Comparison of ENCODE assay signal across 16 cellular contexts in genomic region chr1:22076346-22076745, GRCh38. TPM values are rescaled to one million over a fixed set of nuclear protein-coding genes. Genes with fewer than 3 reads are reported as not detected.
DNase-seq lines count a peak whose midpoint lies in the region; ATAC-seq, FAIRE-seq and TF ChIP-seq lines count a peak whose summit lies in the region.
"Had no signal": no experiment of that assay in that cellular context is flagged by ENCODE, and none has a peak within 500 bp of the region (broad histone marks: within the 10 kb centered on the region; RNA-seq: fewer than 3 reads in every experiment).

No MANE protein-coding gene starts in this region.

- H3K27me3 ChIP-seq in bronchial epithelial cell (ENCODE audit: control insufficient read depth, insufficient read depth, low read length), result no peaks in the 10 kb centered on the region
- H3K27me3 ChIP-seq in body of pancreas, result no peaks in the 10 kb centered on the region

- no peak for TF ChIP-seq CTCF in bronchial epithelial cell (IDR thresholded peaks at IDR 0.05; ENCODE audit: insufficient read depth, low read length, severe bottlenecking)
- TF ChIP-seq CTCF in nephron (IDR thresholded peaks at IDR 0.05; ENCODE audit: unreplicated experiment in 3 of 3), result no peak
- TF ChIP-seq CTCF in body of pancreas (IDR thresholded peaks at IDR 0.05), result no peak

- H3K36me3 Mint-ChIP-seq in T-helper 2 cell treated with Interferon-gamma antibody and Interleukin-4, amounts not matched to agents 5 μg/mL and 100 μg/mL, for 36 hours (ENCODE audit: low read depth), result peaks cover 58% of the 10 kb centered on the region
- peaks cover 10% of the 10 kb centered on the region for H3K36me3 Mint-ChIP-seq in IgD-negative memory B cell
- H3K36me3 Mint-ChIP-seq in nephron (ENCODE audit: low read depth), result peaks cover 48% of the 10 kb centered on the region

- H3K27ac ChIP-seq in body of pancreas, result peak overlapping the region in 1 of 4 donors; percentile 15
- H3K27ac ChIP-seq: 22Rv1 had no signal

- peaks cover 6% of the 10 kb centered on the region for H3K36me3 ChIP-seq in bronchial epithelial cell (ENCODE audit: control insufficient read depth, insufficient read depth, low read length)
- no peaks in the 10 kb centered on the region for H3K36me3 ChIP-seq in body of pancreas (replicated peaks in 1 of 2; ENCODE audit: insufficient read depth in 1 of 2, low read depth in 2 of 2)

- H3K4me3 ChIP-seq in bronchial epithelial cell (ENCODE audit: low read depth, low read length) (no peak overlapping the region), body of pancreas (no peak overlapping the region)

- H3K9me3 ChIP-seq in body of pancreas, result no peaks in the 10 kb centered on the region

- peak overlapping the region; percentile 48 for H3K27ac Mint-ChIP-seq in T-helper 2 cell treated with Interferon-gamma antibody and Interleukin-4, amounts not matched to agents 5 μg/mL and 100 μg/mL, for 36 hours
- H3K27ac Mint-ChIP-seq in IgD-negative memory B cell (peak overlapping the region; percentile 40 to 93 (median 70)), nephron (peak overlapping the region in 2 of 3 experiments; percentile 1 to 32)

- no peaks in the 10 kb centered on the region for H3K27me3 Mint-ChIP-seq in T-helper 2 cell treated with Interferon-gamma antibody and Interleukin-4, amounts not matched to agents 5 μg/mL and 100 μg/mL, for 36 hours (ENCODE audit: low read depth)
- H3K27me3 Mint-ChIP-seq in IgD-negative memory B cell, result no peaks in the 10 kb centered on the region
- H3K27me3 Mint-ChIP-seq in nephron (ENCODE audit: low read depth), result no peaks in the 10 kb centered on the region
- H3K27me3 Mint-ChIP-seq: progenitor cell of endocrine pancreas had no signal

- TF ChIP-seq POLR2A in body of pancreas (IDR thresholded peaks at IDR 0.05), result no peak

- ATAC-seq in GM19023 (IDR thresholded peaks at IDR 0.05; ENCODE audit: unreplicated experiment) (no peak), body of pancreas (no peak), HG02588 (IDR thresholded peaks at IDR 0.05; ENCODE audit: unreplicated experiment) (no peak)

- peaks cover 49% of the 10 kb centered on the region for H3K4me1 Mint-ChIP-seq in T-helper 2 cell treated with Interferon-gamma antibody and Interleukin-4, amounts not matched to agents 5 μg/mL and 100 μg/mL, for 36 hours (ENCODE audit: low read depth)
- H3K4me1 Mint-ChIP-seq in IgD-negative memory B cell (peaks cover 62 to 70% (median 62%) of the 10 kb centered on the region in 3 donors), nephron (peaks cover 46% of the 10 kb centered on the region)

- peaks cover 75% of the 10 kb centered on the region for H3K4me1 ChIP-seq in body of pancreas

- DNase-seq in T-helper 2 cell treated with Interferon-gamma antibody and Interleukin-4, amounts not matched to agents 5 μg/mL and 100 μg/mL, for 36 hours (ENCODE audit: low spot score), result no peak
- DNase-seq in T-helper 2 cell (no peak), bronchial epithelial cell (ENCODE audit: low read depth) (peak; percentile 44), body of pancreas (no peak)
- DNase-seq: activated CD4-positive, CD25-positive, alpha-beta regulatory T cell treated with anti-CD3 and anti-CD28 coated beads, Interleukin-2, amount 50 U/mL, for 72 hours; activated gamma-delta T cell; central memory CD4-positive, alpha-beta T cell; NCI-H1694 treated with DMSO at 0.1 percent for 48 hours; stimulated activated CD4-positive, alpha-beta T cell treated with anti-CD3 and anti-CD28 coated beads, Interleukin-15, amount 100 ng/mL, for 24 hours had no signal

- H3K9me3 Mint-ChIP-seq in T-helper 2 cell treated with Interferon-gamma antibody and Interleukin-4, amounts not matched to agents 5 μg/mL and 100 μg/mL, for 36 hours, result no peaks in the 10 kb centered on the region
- H3K9me3 Mint-ChIP-seq in IgD-negative memory B cell (no peaks in the 10 kb centered on the region), nephron (no peaks in the 10 kb centered on the region)

- 93 to 97% methylated on average over 3 of the region's 3 CpGs for WGBS in body of pancreas, 2 donors

- FAIRE-seq in bronchial epithelial cell (lab: Jason Lieb, UNC), result no peak
- FAIRE-seq: islet of Langerhans had no signal

- intact Hi-C loops in body of pancreas (cut with DNase I), result no loop called here

- no peak overlapping the region for H3K4me3 Mint-ChIP-seq in T-helper 2 cell treated with Interferon-gamma antibody and Interleukin-4, amounts not matched to agents 5 μg/mL and 100 μg/mL, for 36 hours
- peak overlapping the region; percentile 61 to 79 (median 72) for H3K4me3 Mint-ChIP-seq in IgD-negative memory B cell
- H3K4me3 Mint-ChIP-seq in nephron, result no peak overlapping the region

RNA-seq across cellular contexts. Expression of gene CDC42, which starts 23.8 kb away (rescaled TPM):
- 268 TPM for polyA plus RNA-seq in IgD-negative memory B cell
- total RNA-seq in bronchial epithelial cell, result 408 and 613 TPM in 2 replicates
- 10 to 100 TPM; 39.9 to 72.1 TPM for total RNA-seq in body of pancreas

Comparison
In these comparisons a context has a peak if more than half of its experiments do, and no peak if none do; other contexts are left out.
1. H3K27ac Mint-ChIP-seq: peak in every context shown above with its lines; median percentile 70 in IgD-negative memory B cell; 48 in T-helper 2 cell treated with Interferon-gamma antibody and Interleukin-4, amounts not matched to agents 5 μg/mL and 100 μg/mL, for 36 hours; 16 in nephron.
2. H3K4me3 Mint-ChIP-seq: peak in IgD-negative memory B cell (4 of 4); none in T-helper 2 cell treated with Interferon-gamma antibody and Interleukin-4, amounts not matched to agents 5 μg/mL and 100 μg/mL, for 36 hours (single experiment) and nephron (0 of 3).